ENCODE assay signal across 8 cellular contexts in genomic region chr3:113695426-113695817, GRCh38. TPM values are rescaled to one million over a fixed set of nuclear protein-coding genes. Genes with fewer than 3 reads are reported as not detected.
DNase-seq lines count a peak whose midpoint lies in the region; ATAC-seq and TF ChIP-seq lines count a peak whose summit lies in the region.

No MANE protein-coding gene starts in this region.

- H3K36me3 Mint-ChIP-seq in CD8-positive, alpha-beta T cell, result peaks cover 9% of the 10 kb centered on the region
- peaks cover 1% of the 10 kb centered on the region for H3K36me3 Mint-ChIP-seq in chondrocyte (ENCODE audit: low read depth)

- peak overlapping the region; percentile 88 for H3K27ac ChIP-seq in CD8-positive, alpha-beta T cell (ENCODE audit: low read depth, low read length)
- peak overlapping the region; percentile 81 for H3K27ac ChIP-seq in KOPT-K1 (ENCODE audit: low read depth, low read length, poor library complexity, severe bottlenecking)

- no peak for DNase-seq in CD8-positive, alpha-beta T cell
- DNase-seq in chondrocyte (ENCODE audit: low spot score) (no peak), dedifferentiated amniotic fluid mesenchymal stem cell (ENCODE audit: extremely low spot score) (no peak)

- H3K36me3 ChIP-seq in CD8-positive, alpha-beta T cell (ENCODE audit: insufficient read depth, low read length), result no peaks in the 10 kb centered on the region
- H3K36me3 ChIP-seq in KOPT-K1 (ENCODE audit: insufficient read depth, low read length) (no peaks in the 10 kb centered on the region), mucosa of stomach (ENCODE audit: control insufficient read depth, insufficient read depth, low read length) (no peaks in the 10 kb centered on the region)

- TF ChIP-seq CTCF in CD8-positive, alpha-beta T cell (IDR thresholded peaks at IDR 0.05), result no peak
- TF ChIP-seq CTCF in chondrocyte (IDR thresholded peaks at IDR 0.05), result no peak

- peak overlapping the region; percentile 77 for H3K9ac ChIP-seq in mucosa of stomach (ENCODE audit: low read length)

- H3K4me1 ChIP-seq in CD8-positive, alpha-beta T cell (ENCODE audit: insufficient read depth, low read length), result peaks cover 38% of the 10 kb centered on the region
- H3K4me1 ChIP-seq in mucosa of stomach (ENCODE audit: control insufficient read depth, insufficient read depth, low read length), result peaks cover 16% of the 10 kb centered on the region

- H3K27ac Mint-ChIP-seq in CD8-positive, alpha-beta T cell, result peak overlapping the region; percentile 100
- H3K27ac Mint-ChIP-seq in chondrocyte (ENCODE audit: unreplicated experiment), result peak overlapping the region; percentile 97

- no peaks in the 10 kb centered on the region for H3K27me3 Mint-ChIP-seq in CD8-positive, alpha-beta T cell (ENCODE audit: low read depth)
- no peaks in the 10 kb centered on the region for H3K27me3 Mint-ChIP-seq in chondrocyte (ENCODE audit: low read depth)

- no peaks in the 10 kb centered on the region for H3K9me3 Mint-ChIP-seq in CD8-positive, alpha-beta T cell
- no peaks in the 10 kb centered on the region for H3K9me3 Mint-ChIP-seq in chondrocyte (ENCODE audit: low read depth)

- intact Hi-C loops in CD8-positive, alpha-beta T cell (cut with DNase I, micrococcal nuclease), result loop anchor here in 1 of 2 experiments (2.0 to 5.0 kb wide), 4 partner anchors 163 to 1447 kb away; partner anchors contain the start of genes ATG3, SIDT1, SLC35A5 and SPICE1

- no peaks in the 10 kb centered on the region for H3K27me3 ChIP-seq in CD8-positive, alpha-beta T cell (ENCODE audit: insufficient read depth, low read length)
- H3K27me3 ChIP-seq in mucosa of stomach (ENCODE audit: control insufficient read depth, insufficient read depth, low read length), result no peaks in the 10 kb centered on the region

- H3K4me3 ChIP-seq in CD8-positive, alpha-beta T cell (ENCODE audit: low read depth, low read length), result peak overlapping the region; percentile 78
- H3K4me3 ChIP-seq in mucosa of stomach (ENCODE audit: low read length), result peak overlapping the region; percentile 61

- CTCF ChIA-PET in CD8-positive, alpha-beta T cell (lab: Charles Lee), result interaction anchor here (1.3 to 1.7 kb wide), 2 partner anchors 43 to 50 kb away, joined by 3 to 7 read pairs; no protein-coding TSS in a partner anchor

- H3K9me3 ChIP-seq in CD8-positive, alpha-beta T cell (ENCODE audit: low read length), result no peaks in the 10 kb centered on the region
- H3K9me3 ChIP-seq in KOPT-K1 (ENCODE audit: insufficient read depth, low read length, poor library complexity, severe bottlenecking) (no peaks in the 10 kb centered on the region), mucosa of stomach (ENCODE audit: control insufficient read depth, low read length) (no peaks in the 10 kb centered on the region)

- POLR2A ChIA-PET in CD8-positive, alpha-beta T cell (lab: Charles Lee), result interaction anchor here (0.6 to 5.3 kb wide), 7 partner anchors 11 to 528 kb away, joined by 3 to 51 read pairs (median 4); partner anchors contain the start of genes ATP6V1A, NAA50 and SPICE1

- peak overlapping the region; percentile 100 for H3K4me3 Mint-ChIP-seq in CD8-positive, alpha-beta T cell
- peak overlapping the region; percentile 88 for H3K4me3 Mint-ChIP-seq in chondrocyte (ENCODE audit: unreplicated experiment)

- no peak for ATAC-seq in CD8-positive, alpha-beta T cell
- ATAC-seq in GM19324 (IDR thresholded peaks at IDR 0.05; ENCODE audit: low FRiP score, unreplicated experiment) (no peak), HG02798 (IDR thresholded peaks at IDR 0.05; ENCODE audit: poor library complexity, unreplicated experiment) (no peak), GM21447 (IDR thresholded peaks at IDR 0.05; ENCODE audit: unreplicated experiment) (no peak)

- peaks cover 28% of the 10 kb centered on the region for H3K4me1 Mint-ChIP-seq in CD8-positive, alpha-beta T cell (ENCODE audit: low read depth)
- H3K4me1 Mint-ChIP-seq in chondrocyte (ENCODE audit: low read depth), result peaks cover 25% of the 10 kb centered on the region

RNA-seq across cellular contexts. Expression of gene USF3, which starts 1.0 kb away (rescaled TPM):
- total RNA-seq in CD8-positive, alpha-beta T cell, result 10 to 100 TPM; 41.5 to 42.8 TPM
- total RNA-seq in chondrocyte, result 8.6 to 12.5 TPM (median 9.0 TPM) in 3 replicates

RNA-seq across cellular contexts. Expression of gene NAA50, which starts 50.6 kb away (rescaled TPM):
- total RNA-seq in CD8-positive, alpha-beta T cell, result 10 to 100 TPM; 97.3 to 98.9 TPM
- 71.8 to 74.7 TPM (median 72.8 TPM) in 3 replicates for total RNA-seq in chondrocyte

RNA-seq across cellular contexts. Expression of gene ATP6V1A, which starts 51.4 kb away (rescaled TPM):
- 10 to 100 TPM; 10.7 to 11.1 TPM for total RNA-seq in CD8-positive, alpha-beta T cell
- 63.1 to 85.7 TPM (median 65.4 TPM) in 3 replicates for total RNA-seq in chondrocyte
